Comparison of ENCODE assay signal across 1 cellular context in genomic region chr22:27603111-27603822, GRCh38.
TF ChIP-seq lines count a peak whose summit lies in the region.

No MANE protein-coding gene starts in this region.

TF ChIP-seq in IMR-90, 13 proteins besides CTCF, POLR2A, EP300 and RAD21:
- no peak for TF ChIP-seq ELK1 (IDR thresholded peaks at IDR 0.05; ENCODE audit: borderline replicate concordance, low read depth, low read length)
- TF ChIP-seq SMC3 (IDR thresholded peaks at IDR 0.05; ENCODE audit: low read depth, low read length) = no peak
- TF ChIP-seq USF2 (IDR thresholded peaks at IDR 0.05; ENCODE audit: low read depth, low read length) = no peak
- TF ChIP-seq CEBPB (IDR thresholded peaks at IDR 0.05; ENCODE audit: low read depth, low read length) = no peak
- no peak for TF ChIP-seq CHD1 (IDR thresholded peaks at IDR 0.05; ENCODE audit: low read depth, low read length)
- TF ChIP-seq MAZ (IDR thresholded peaks at IDR 0.05; ENCODE audit: borderline replicate concordance, low read depth, low read length) = no peak
- no peak for TF ChIP-seq MXI1 (IDR thresholded peaks at IDR 0.05; ENCODE audit: borderline replicate concordance, low read depth, low read length)
- TF ChIP-seq RCOR1 (IDR thresholded peaks at IDR 0.05; ENCODE audit: insufficient replicate concordance, low read length) = no peak
- no peak for TF ChIP-seq MAFK (IDR thresholded peaks at IDR 0.05; ENCODE audit: low read depth, low read length)
- no peak for TF ChIP-seq RFX5 (IDR thresholded peaks at IDR 0.05; ENCODE audit: low read depth, low read length)
- TF ChIP-seq FOS (IDR thresholded peaks at IDR 0.05; ENCODE audit: low read depth, low read length) = no peak
- no peak for TF ChIP-seq BHLHE40 (IDR thresholded peaks at IDR 0.05; ENCODE audit: low read depth, low read length)
- no peak for TF ChIP-seq NFE2L2 (IDR thresholded peaks at IDR 0.05; ENCODE audit: low read depth, low read length)
